29 cellular contexts compared by ENCODE assay signal in genomic region chr9:114359801-114360200, GRCh38. TPM values are rescaled to one million over a fixed set of nuclear protein-coding genes. Genes with fewer than 3 reads are reported as not detected.
DNase-seq lines count a peak whose midpoint lies in the region; ATAC-seq lines count a peak whose summit lies in the region.
"Had no signal": no experiment of that assay in that cellular context is flagged by ENCODE, and none has a peak within 500 bp of the region (broad histone marks: within the 10 kb centered on the region; RNA-seq: fewer than 3 reads in every experiment).

No MANE protein-coding gene starts in this region.

- CTCF ChIA-PET in CD8-positive, alpha-beta memory T cell (lab: Charles Lee): interaction anchor here (15.5 kb wide), 1 partner anchor 23 kb away, joined by 245 read pairs; the partner anchor contains the start of gene AKNA

- POLR2A ChIA-PET in CD8-positive, alpha-beta memory T cell (lab: Charles Lee): no interaction called here
- POLR2A ChIA-PET in activated naive CD8-positive, alpha-beta T cell treated with anti-CD3 and anti-CD28 coated beads, Interleukin-2, amount 10 ng/mL, durations not matched to agents 7 days and 5 days (lab: Charles Lee): interaction anchor here (0.7 kb wide), 1 partner anchor 26 kb away, joined by 3 read pairs; no protein-coding TSS in a partner anchor

- intact Hi-C loops in activated CD4-positive, alpha-beta T cell treated with anti-CD3 and anti-CD28 coated beads, Interleukin-2, amount 10 ng/mL, durations not matched to agents 24 days and 14 days (cut with micrococcal nuclease): no loop called here

- no peak for DNase-seq in activated CD4-positive, alpha-beta T cell treated with anti-CD3 and anti-CD28 coated beads, Interleukin-2, amount 10 ng/mL, durations not matched to agents 24 days and 14 days
- no peak for DNase-seq in activated CD4-positive, alpha-beta T cell treated with anti-CD3 and anti-CD28 coated beads for 4 hours
- DNase-seq in CD8-positive, alpha-beta memory T cell: no peak
- DNase-seq in activated naive CD8-positive, alpha-beta T cell treated with anti-CD3 and anti-CD28 coated beads, Interleukin-2, amount 10 ng/mL, durations not matched to agents 7 days and 5 days: no peak
- DNase-seq in natural killer cell treated with Interleukin-12 subunit alpha and Interleukin-12 subunit beta and Interleukin-15 and Interleukin-18, amount 100 ng/mL, for 72 hours (ENCODE audit: low spot score): no peak
- no peak for DNase-seq in DMS153 treated with DMSO at 0.1 percent for 48 hours (lab: John Stamatoyannopoulos, UW; ENCODE audit: unreplicated experiment)
- DNase-seq: activated CD8-positive, alpha-beta memory T cell treated with anti-CD3 and anti-CD28 coated beads, Interleukin-2, amount 50 U/mL, for 48 hours; adrenal gland; BE2C; DMS153; foreskin melanocyte; GF-D8; NCI-H1417; NCI-H524; occipital lobe; retina; stimulated activated CD4-positive, alpha-beta T cell treated with anti-CD3 and anti-CD28 coated beads, Interleukin-4, amount 100 ng/mL, for 24 hours; substantia nigra; T-helper 9 cell; uterus had no signal

- peaks cover 55% of the 10 kb centered on the region for H3K4me1 ChIP-seq in CD8-positive, alpha-beta memory T cell (ENCODE audit: insufficient read depth, low read length)
- H3K4me1 ChIP-seq: BE2C, breast epithelium, uterus had no signal

- peaks cover 94% of the 10 kb centered on the region for H3K36me3 ChIP-seq in CD8-positive, alpha-beta memory T cell (ENCODE audit: insufficient read depth, low read length)
- H3K36me3 ChIP-seq: BE2C, uterus had no signal

- H3K9me3 Mint-ChIP-seq in activated CD4-positive, alpha-beta T cell treated with anti-CD3 and anti-CD28 coated beads, Interleukin-2, amount 10 ng/mL, durations not matched to agents 24 days and 14 days: no peaks in the 10 kb centered on the region
- H3K9me3 Mint-ChIP-seq in CD8-positive, alpha-beta memory T cell: no peaks in the 10 kb centered on the region
- H3K9me3 Mint-ChIP-seq in activated naive CD8-positive, alpha-beta T cell treated with anti-CD3 and anti-CD28 coated beads, Interleukin-2, amount 10 ng/mL, durations not matched to agents 7 days and 5 days: no peaks in the 10 kb centered on the region
- H3K9me3 Mint-ChIP-seq in natural killer cell treated with Interleukin-12 subunit alpha and Interleukin-12 subunit beta and Interleukin-15 and Interleukin-18, amount 100 ng/mL, for 72 hours: no peaks in the 10 kb centered on the region

- no peaks in the 10 kb centered on the region for H3K27me3 ChIP-seq in CD8-positive, alpha-beta memory T cell (ENCODE audit: insufficient read depth, low read length, poor library complexity, severe bottlenecking)
- H3K27me3 ChIP-seq: adrenal gland, BE2C, breast epithelium, hepatocyte, uterus had no signal

- no peaks in the 10 kb centered on the region for H3K27me3 Mint-ChIP-seq in activated CD4-positive, alpha-beta T cell treated with anti-CD3 and anti-CD28 coated beads, Interleukin-2, amount 10 ng/mL, durations not matched to agents 24 days and 14 days
- H3K27me3 Mint-ChIP-seq in CD8-positive, alpha-beta memory T cell: peaks cover 0 to 3% of the 10 kb centered on the region in 2 donors
- no peaks in the 10 kb centered on the region for H3K27me3 Mint-ChIP-seq in activated naive CD8-positive, alpha-beta T cell treated with anti-CD3 and anti-CD28 coated beads, Interleukin-2, amount 10 ng/mL, durations not matched to agents 7 days and 5 days
- no peaks in the 10 kb centered on the region for H3K27me3 Mint-ChIP-seq in natural killer cell treated with Interleukin-12 subunit alpha and Interleukin-12 subunit beta and Interleukin-15 and Interleukin-18, amount 100 ng/mL, for 72 hours

- no peak overlapping the region for H3K27ac ChIP-seq in CD8-positive, alpha-beta memory T cell (ENCODE audit: low read depth, low read length)
- H3K27ac ChIP-seq: adrenal gland, breast epithelium, hepatocyte, SK-N-MC had no signal

- ATAC-seq in activated naive CD8-positive, alpha-beta T cell treated with anti-CD3 and anti-CD28 coated beads, Interleukin-2, amount 10 ng/mL, durations not matched to agents 7 days and 5 days (ENCODE audit: low read depth): no peak
- no peak for ATAC-seq in natural killer cell treated with Interleukin-12 subunit alpha and Interleukin-12 subunit beta and Interleukin-15 and Interleukin-18, amount 100 ng/mL, for 72 hours
- ATAC-seq in HG03565 (IDR thresholded peaks at IDR 0.05; ENCODE audit: unreplicated experiment) (no peak), GM21381 (IDR thresholded peaks at IDR 0.05; ENCODE audit: unreplicated experiment) (no peak)
- ATAC-seq: HepG2 had no signal

- no peak overlapping the region for H3K4me3 Mint-ChIP-seq in activated CD4-positive, alpha-beta T cell treated with anti-CD3 and anti-CD28 coated beads, Interleukin-2, amount 10 ng/mL, durations not matched to agents 24 days and 14 days
- H3K4me3 Mint-ChIP-seq in CD8-positive, alpha-beta memory T cell: peak overlapping the region in 1 of 7 donors; percentile 79
- no peak overlapping the region for H3K4me3 Mint-ChIP-seq in activated naive CD8-positive, alpha-beta T cell treated with anti-CD3 and anti-CD28 coated beads, Interleukin-2, amount 10 ng/mL, durations not matched to agents 7 days and 5 days
- no peak overlapping the region for H3K4me3 Mint-ChIP-seq in natural killer cell treated with Interleukin-12 subunit alpha and Interleukin-12 subunit beta and Interleukin-15 and Interleukin-18, amount 100 ng/mL, for 72 hours

- H3K4me3 ChIP-seq in CD8-positive, alpha-beta memory T cell (ENCODE audit: low read length): no peak overlapping the region
- H3K4me3 ChIP-seq: adrenal gland, breast epithelium, hepatocyte, SK-N-MC, uterus had no signal

- H3K9me3 ChIP-seq in CD8-positive, alpha-beta memory T cell (ENCODE audit: low read length): no peaks in the 10 kb centered on the region
- H3K9me3 ChIP-seq: adrenal gland, BE2C, breast epithelium, uterus had no signal

- peaks cover 78% of the 10 kb centered on the region for H3K36me3 Mint-ChIP-seq in activated CD4-positive, alpha-beta T cell treated with anti-CD3 and anti-CD28 coated beads, Interleukin-2, amount 10 ng/mL, durations not matched to agents 24 days and 14 days (ENCODE audit: low read depth)
- H3K36me3 Mint-ChIP-seq in CD8-positive, alpha-beta memory T cell: peaks cover 28 to 100% (median 43%) of the 10 kb centered on the region in 3 donors
- H3K36me3 Mint-ChIP-seq in activated naive CD8-positive, alpha-beta T cell treated with anti-CD3 and anti-CD28 coated beads, Interleukin-2, amount 10 ng/mL, durations not matched to agents 7 days and 5 days: peaks cover 55% of the 10 kb centered on the region
- peaks cover 47% of the 10 kb centered on the region for H3K36me3 Mint-ChIP-seq in natural killer cell treated with Interleukin-12 subunit alpha and Interleukin-12 subunit beta and Interleukin-15 and Interleukin-18, amount 100 ng/mL, for 72 hours

- H3K27ac Mint-ChIP-seq in activated CD4-positive, alpha-beta T cell treated with anti-CD3 and anti-CD28 coated beads, Interleukin-2, amount 10 ng/mL, durations not matched to agents 24 days and 14 days: peak overlapping the region; percentile 85
- H3K27ac Mint-ChIP-seq in CD8-positive, alpha-beta memory T cell: peak overlapping the region; percentile 80 to 100 (median 88)
- peak overlapping the region; percentile 89 for H3K27ac Mint-ChIP-seq in activated naive CD8-positive, alpha-beta T cell treated with anti-CD3 and anti-CD28 coated beads, Interleukin-2, amount 10 ng/mL, durations not matched to agents 7 days and 5 days
- H3K27ac Mint-ChIP-seq in natural killer cell treated with Interleukin-12 subunit alpha and Interleukin-12 subunit beta and Interleukin-15 and Interleukin-18, amount 100 ng/mL, for 72 hours: peak overlapping the region; percentile 82 to 97

- peaks cover 51% of the 10 kb centered on the region for H3K4me1 Mint-ChIP-seq in activated CD4-positive, alpha-beta T cell treated with anti-CD3 and anti-CD28 coated beads, Interleukin-2, amount 10 ng/mL, durations not matched to agents 24 days and 14 days
- H3K4me1 Mint-ChIP-seq in CD8-positive, alpha-beta memory T cell: peaks cover 57 to 89% (median 68%) of the 10 kb centered on the region in 3 donors
- H3K4me1 Mint-ChIP-seq in activated naive CD8-positive, alpha-beta T cell treated with anti-CD3 and anti-CD28 coated beads, Interleukin-2, amount 10 ng/mL, durations not matched to agents 7 days and 5 days: peaks cover 55% of the 10 kb centered on the region
- peaks cover 50 to 58% of the 10 kb centered on the region in 2 donors for H3K4me1 Mint-ChIP-seq in natural killer cell treated with Interleukin-12 subunit alpha and Interleukin-12 subunit beta and Interleukin-15 and Interleukin-18, amount 100 ng/mL, for 72 hours (ENCODE audit: low read depth in 2 of 2)

RNA-seq across cellular contexts. Expression of gene AKNA, which starts 28.0 kb away (rescaled TPM):
- 149 and 150 TPM in 2 replicates for total RNA-seq in activated CD4-positive, alpha-beta T cell treated with anti-CD3 and anti-CD28 coated beads, Interleukin-2, amount 10 ng/mL, durations not matched to agents 24 days and 14 days
- total RNA-seq in CD8-positive, alpha-beta memory T cell: 100 to 1,000 TPM; 126 TPM
- 45.6 TPM for polyA plus RNA-seq in CD8-positive, alpha-beta memory T cell
- total RNA-seq in activated naive CD8-positive, alpha-beta T cell treated with anti-CD3 and anti-CD28 coated beads, Interleukin-2, amount 10 ng/mL, durations not matched to agents 7 days and 5 days: 100 to 1,000 TPM; 482 to 492 TPM
- 100 to 1,000 TPM; 332 to 469 TPM for total RNA-seq in natural killer cell treated with Interleukin-12 subunit alpha and Interleukin-12 subunit beta and Interleukin-15 and Interleukin-18, amount 100 ng/mL, for 72 hours

RNA-seq across cellular contexts. Expression of gene ORM2, which starts 30.1 kb away (rescaled TPM):
- total RNA-seq in activated CD4-positive, alpha-beta T cell treated with anti-CD3 and anti-CD28 coated beads, Interleukin-2, amount 10 ng/mL, durations not matched to agents 24 days and 14 days: not detected in 2 replicates
- total RNA-seq in CD8-positive, alpha-beta memory T cell: not detected
- not detected for polyA plus RNA-seq in CD8-positive, alpha-beta memory T cell
- total RNA-seq in activated naive CD8-positive, alpha-beta T cell treated with anti-CD3 and anti-CD28 coated beads, Interleukin-2, amount 10 ng/mL, durations not matched to agents 7 days and 5 days: not detected
- total RNA-seq in natural killer cell treated with Interleukin-12 subunit alpha and Interleukin-12 subunit beta and Interleukin-15 and Interleukin-18, amount 100 ng/mL, for 72 hours: not detected
- total RNA-seq: A172, epithelial cell of proximal tubule, occipital lobe, RPMI7951 had no signal

RNA-seq across cellular contexts. Expression of gene ORM1, which starts 36.9 kb away (rescaled TPM):
- not detected in 2 replicates for total RNA-seq in activated CD4-positive, alpha-beta T cell treated with anti-CD3 and anti-CD28 coated beads, Interleukin-2, amount 10 ng/mL, durations not matched to agents 24 days and 14 days
- total RNA-seq in CD8-positive, alpha-beta memory T cell: not detected
- not detected for polyA plus RNA-seq in CD8-positive, alpha-beta memory T cell
- total RNA-seq in activated naive CD8-positive, alpha-beta T cell treated with anti-CD3 and anti-CD28 coated beads, Interleukin-2, amount 10 ng/mL, durations not matched to agents 7 days and 5 days: not detected
- total RNA-seq in natural killer cell treated with Interleukin-12 subunit alpha and Interleukin-12 subunit beta and Interleukin-15 and Interleukin-18, amount 100 ng/mL, for 72 hours: not detected
- total RNA-seq: A172, epithelial cell of proximal tubule, occipital lobe, RPMI7951 had no signal
